Comparison of ENCODE assay signal across 3 cellular contexts in genomic region chr1:203266140-203266539, GRCh38. TPM values are rescaled to one million over a fixed set of nuclear protein-coding genes. Genes with fewer than 3 reads are reported as not detected.
"Had no signal": no experiment of that assay in that cellular context is flagged by ENCODE, and none has a peak within 500 bp of the region (broad histone marks: within the 10 kb centered on the region; RNA-seq: fewer than 3 reads in every experiment).

No MANE protein-coding gene starts in this region.

RNA-seq across cellular contexts. Expression of gene CHIT1, which starts 36.7 kb away (rescaled TPM):
- total RNA-seq: vagina had no signal
- polyA plus RNA-seq: mammary epithelial cell, urinary bladder had no signal
